9 cellular contexts compared by ENCODE assay signal in the genomic region with DNA sequence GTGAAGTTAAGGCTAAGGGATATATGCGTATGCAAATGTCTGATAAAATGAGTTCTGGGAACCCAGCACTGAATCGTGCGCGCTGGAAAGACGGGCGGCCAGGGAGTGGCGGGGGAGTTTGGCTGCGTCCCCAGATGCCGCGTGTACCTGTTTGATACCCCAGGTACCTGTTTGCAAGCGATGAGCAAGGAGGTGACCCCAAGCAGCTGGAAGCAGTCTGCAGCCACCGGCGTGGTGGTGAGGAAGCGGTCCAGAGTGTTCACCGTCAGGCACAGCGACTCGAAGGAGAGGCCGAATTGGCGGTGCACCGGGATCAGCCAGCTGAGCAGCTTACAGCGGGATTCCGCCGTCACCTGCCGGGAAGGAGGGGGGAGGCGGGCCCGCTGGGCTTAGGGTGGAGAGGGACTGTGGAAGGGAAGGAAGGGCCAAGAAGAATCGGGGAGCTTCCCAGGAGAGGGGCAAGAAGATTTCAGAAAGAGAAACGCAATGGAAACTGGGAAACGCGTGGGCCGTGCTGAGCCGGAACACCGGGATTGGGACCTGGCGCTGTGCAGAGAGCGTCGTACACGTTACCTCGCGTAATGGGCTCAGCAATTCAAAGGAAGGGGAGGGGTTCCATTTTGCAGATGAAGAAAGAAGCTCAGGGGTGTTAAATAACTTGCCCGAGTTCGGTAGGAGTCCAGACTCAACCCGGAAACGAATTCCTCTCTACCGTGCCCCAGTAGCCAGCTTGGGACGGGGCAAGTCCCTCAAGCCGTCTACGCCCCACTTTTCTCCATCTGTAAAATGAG. TPM values are rescaled to one million over a fixed set of nuclear protein-coding genes. Genes with fewer than 3 reads are reported as not detected.
DNase-seq lines count a peak whose midpoint lies in the region; ATAC-seq and TF ChIP-seq lines count a peak whose summit lies in the region.
"Had no signal": no experiment of that assay in that cellular context is flagged by ENCODE, and none has a peak within 500 bp of the region (broad histone marks: within the 10 kb centered on the region; RNA-seq: fewer than 3 reads in every experiment).

No MANE protein-coding gene starts in this region.

- H3K9me3 ChIP-seq in mammary epithelial cell (replicated peaks; ENCODE audit: insufficient read depth, low read length): no peaks in the 10 kb centered on the region

- no peaks in the 10 kb centered on the region for H3K79me2 ChIP-seq in mammary epithelial cell (ENCODE audit: insufficient read depth, low read length)

- peak overlapping the region; percentile 29 for H3K9ac ChIP-seq in mammary epithelial cell (ENCODE audit: insufficient read depth, low read length)

- no TSS peak for BruUV-seq in mammary epithelial cell (replicated peaks; lab: Mats Ljungman, UMichigan)

- CTCF ChIA-PET in mammary epithelial cell (lab: Charles Lee; ENCODE audit: low non-redundant PET): no interaction called here

- H4K20me1 ChIP-seq in mammary epithelial cell (ENCODE audit: insufficient read depth, low read length): no peaks in the 10 kb centered on the region

- peak; percentile 5 for ATAC-seq in GM18868 (IDR thresholded peaks at IDR 0.05; ENCODE audit: unreplicated experiment)

- peak overlapping the region; percentile 87 for H3K4me2 ChIP-seq in mammary epithelial cell (ENCODE audit: insufficient read depth, low read depth, low read length)

- H2AFZ ChIP-seq in mammary epithelial cell (ENCODE audit: low read depth, low read length): peak overlapping the region; percentile 95

- no peaks in the 10 kb centered on the region for H3K36me3 ChIP-seq in mammary epithelial cell (ENCODE audit: insufficient read depth, low read length)

- H3K4me1 ChIP-seq in mammary epithelial cell (ENCODE audit: insufficient read depth, low read length): peaks cover 14% of the 10 kb centered on the region

- dilution Hi-C loops in mammary epithelial cell (cut with HindIII; ENCODE audit: low sequenced_read_pairs): loop anchor here (5.0 kb wide), 1 partner anchor 55 kb away; no protein-coding TSS in a partner anchor

- DNase-seq in Ammon's horn (ENCODE audit: low spot score) (peak; percentile 33), NCI-H345 treated with DMSO at 0.1 percent for 48 hours (lab: John Stamatoyannopoulos, UW; ENCODE audit: unreplicated experiment) (peak; percentile 63), mammary epithelial cell (peak; percentile 77), left kidney (ENCODE audit: low read depth, low spot score) (peak; percentile 54), superior temporal gyrus (ENCODE audit: extremely low spot score) (peak; percentile 26), GM19238 (ENCODE audit: insufficient read length, low spot score) (no peak), NCI-H2107 (lab: John Stamatoyannopoulos, UW) (no peak)

- no peak for TF ChIP-seq CTCF in mammary epithelial cell (conservative IDR thresholded peaks at IDR 0.05 in 1 of 2, IDR thresholded peaks at IDR 0.05 in 1 of 2; ENCODE audit: extremely low read depth in 1 of 2, insufficient read depth in 1 of 2, low read depth in 1 of 2, low read length in 2 of 2)

- peak overlapping the region; percentile 10 for H3K27ac ChIP-seq in mammary epithelial cell (ENCODE audit: insufficient read depth, low read depth, low read length)

- no peaks in the 10 kb centered on the region for H3K27me3 ChIP-seq in mammary epithelial cell (ENCODE audit: insufficient read depth, low read length)

- in situ Hi-C loops in mammary epithelial cell (cut with MboI; ENCODE audit: low sequenced_read_pairs in 2 of 2): loop anchor here (5.0 to 10.0 kb wide), 2 partner anchors 58 to 60 kb away; partner anchors contain the start of gene CDC20B (in 2 of the 2)

- H3K4me3 ChIP-seq in mammary epithelial cell (replicated peaks in 1 of 3; ENCODE audit: insufficient read depth in 1 of 3, low read depth in 2 of 3, low read length in 3 of 3): peak overlapping the region; percentile 63 to 79 (median 74)

- WGBS in mammary epithelial cell (ENCODE audit: low coverage, missing lambda C conversion rate): 3% methylated on average over 28 of the region's 47 CpGs

- intact Hi-C loops in mammary epithelial cell (cut with micrococcal nuclease): loop anchor here (1.0 to 10.0 kb wide), 5 partner anchors 45 to 692 kb away; partner anchors contain the start of genes DHX29 and MTREX

RNA-seq across cellular contexts. Expression of gene CCNO, which starts 1.0 kb away (rescaled TPM):
- 1 to 10 TPM; 2.7 to 8.8 TPM for total RNA-seq in mammary epithelial cell
- 3.0 TPM for polyA plus RNA-seq in mammary epithelial cell
- polyA minus RNA-seq in mammary epithelial cell: 0.31 TPM

RNA-seq across cellular contexts. Expression of gene MCIDAS, which starts 5.3 kb away (rescaled TPM):
- total RNA-seq in mammary epithelial cell: under 1 TPM; 0.33 to 0.92 TPM
- polyA plus RNA-seq in mammary epithelial cell: 0.42 TPM
- polyA minus RNA-seq in mammary epithelial cell: not detected

RNA-seq across cellular contexts. Expression of gene CDC20B, which starts 59.4 kb away (rescaled TPM):
- total RNA-seq in mammary epithelial cell: not detected
- 0.05 TPM for polyA plus RNA-seq in mammary epithelial cell
- polyA minus RNA-seq in mammary epithelial cell: not detected
- total RNA-seq: HT1080 had no signal

Comparison
In these comparisons a context has a peak if more than half of its experiments do, and no peak if none do; other contexts are left out.
1. DNase-seq: peak in Ammon's horn (single experiment), NCI-H345 treated with DMSO at 0.1 percent for 48 hours (single experiment), mammary epithelial cell (single experiment), left kidney (single experiment) and superior temporal gyrus (single experiment); none in GM19238 (single experiment) and NCI-H2107 (single experiment).